9 cellular contexts compared by ENCODE assay signal in genomic region chr19:13906525-13906904, GRCh38. TPM values are rescaled to one million over a fixed set of nuclear protein-coding genes. Genes with fewer than 3 reads are reported as not detected.
DNase-seq lines count a peak whose midpoint lies in the region; ATAC-seq and TF ChIP-seq lines count a peak whose summit lies in the region.
"Had no signal": no experiment of that assay in that cellular context is flagged by ENCODE, and none has a peak within 500 bp of the region (broad histone marks: within the 10 kb centered on the region; RNA-seq: fewer than 3 reads in every experiment).

No MANE protein-coding gene starts in this region.

- peak overlapping the region; percentile 83 for H3K9ac ChIP-seq in OCI-LY3 (ENCODE audit: low read length)
- peak overlapping the region in 1 of 2 donors; percentile 8 for H3K9ac ChIP-seq in liver (ENCODE audit: low read depth in 1 of 2, low read length in 2 of 2)

- no peaks in the 10 kb centered on the region for H4K20me1 ChIP-seq in OCI-LY3 (ENCODE audit: insufficient read depth, low read length)

- H3K4me3 ChIP-seq in BJ (ENCODE audit: low read depth, low read length) = peak overlapping the region; percentile 99
- peak overlapping the region; percentile 91 for H3K4me3 ChIP-seq in H7 (ENCODE audit: insufficient read depth, low read depth, low read length)
- peak overlapping the region; percentile 90 for H3K4me3 ChIP-seq in OCI-LY3 (ENCODE audit: low read length)
- H3K4me3 ChIP-seq in liver (ENCODE audit: low read depth in 1 of 3, low read length in 3 of 3) = peak overlapping the region; percentile 61 to 76 (median 63)
- peak overlapping the region; percentile 84 for H3K4me3 ChIP-seq in thymus (ENCODE audit: low read length)

- H3K79me2 ChIP-seq in OCI-LY3 (ENCODE audit: low read length) = 0 out of 2 replicates have a peak, but pooled peaks cover 5% of the 10 kb centered on the region

- no peaks in the 10 kb centered on the region for H3K9me3 ChIP-seq in OCI-LY3 (ENCODE audit: insufficient read depth, low read length)
- no peaks in the 10 kb centered on the region for H3K9me3 ChIP-seq in liver (ENCODE audit: control insufficient read depth in 4 of 4, low read length in 3 of 4)
- H3K9me3 ChIP-seq in thymus (ENCODE audit: control insufficient read depth) = no peaks in the 10 kb centered on the region

- H3K4me1 ChIP-seq in OCI-LY3 (ENCODE audit: low read length) = peaks cover 11% of the 10 kb centered on the region
- H3K4me1 ChIP-seq in liver (ENCODE audit: control insufficient read depth in 4 of 4, insufficient read depth in 4 of 4, low read length in 3 of 4) = peaks cover 6 to 36% (median 30%) of the 10 kb centered on the region in 4 donors
- peaks cover 6% of the 10 kb centered on the region for H3K4me1 ChIP-seq in thymus (ENCODE audit: control insufficient read depth, insufficient read depth, low read length)

- peak overlapping the region; percentile 36 for H3K27ac ChIP-seq in OCI-LY3 (ENCODE audit: low read length)
- peak overlapping the region; percentile 40 to 68 for H3K27ac ChIP-seq in liver (ENCODE audit: low read depth in 1 of 2, low read length in 2 of 2)
- H3K27ac ChIP-seq in thymus (ENCODE audit: low read depth) = no peak overlapping the region

- in situ Hi-C loops in T47D (cut with HindIII; ENCODE audit: low pct_unique_long_range_greater_than_20kb, low sequenced_read_pairs) = no loop called here

- no peak for ATAC-seq in omental fat pad (ENCODE audit: low FRiP score)

- H3K36me3 ChIP-seq in BJ (ENCODE audit: control insufficient read depth, insufficient read depth, low read length) = peaks cover 2% of the 10 kb centered on the region; the same call in 1 of the 2 replicates
- peaks cover 2% of the 10 kb centered on the region for H3K36me3 ChIP-seq in H7 (replicated peaks; ENCODE audit: control insufficient read depth, insufficient read depth, low read length)
- H3K36me3 ChIP-seq in OCI-LY3 (replicated peaks; ENCODE audit: low read depth, low read length) = peaks cover 9% of the 10 kb centered on the region
- H3K36me3 ChIP-seq in liver (ENCODE audit: control insufficient read depth in 4 of 4, insufficient read depth in 3 of 4, low read depth in 1 of 4, low read length in 3 of 4) = no peaks in the 10 kb centered on the region
- peaks cover 13% of the 10 kb centered on the region for H3K36me3 ChIP-seq in thymus (ENCODE audit: control insufficient read depth, insufficient read depth)

- POLR2A ChIA-PET in BJ (lab: Charles Lee) = no interaction called here

- H2AFZ ChIP-seq in OCI-LY3 (ENCODE audit: low read depth, low read length) = peak overlapping the region; percentile 79

- CTCF ChIA-PET in BJ (lab: Yijun Ruan, JAX) = interaction anchor here (1.1 kb wide), 1 partner anchor 166 kb away, joined by 4 read pairs; the partner anchor contains the start of gene MISP3

- DNase-seq in BJ (ENCODE audit: low read depth) (no peak), H7 (no peak), T47D (ENCODE audit: low read depth in 1 of 2, low spot score in 1 of 2) (peak; percentile 28 to 44), omental fat pad (ENCODE audit: low spot score) (no peak), SKM-1 treated with dmso at 0.1 percent for 144 hours (lab: John Stamatoyannopoulos, UW; ENCODE audit: unreplicated experiment) (no peak)

- TF ChIP-seq CTCF in BJ (IDR thresholded peaks at IDR 0.05; ENCODE audit: insufficient read depth, low read depth, low read length) (no peak), OCI-LY3 (IDR thresholded peaks at IDR 0.05; ENCODE audit: low read depth, low read length) (no peak), liver (IDR thresholded peaks at IDR 0.05; ENCODE audit: low read depth, low read length, missing input control) (no peak), omental fat pad (IDR thresholded peaks at IDR 0.05) (no peak)

- 1% methylated on average over 12 of the region's 12 CpGs for WGBS in liver
- WGBS in thymus = 5% methylated on average over 12 of the region's 12 CpGs

- H3K27me3 ChIP-seq in BJ (ENCODE audit: control insufficient read depth, insufficient read depth, low read length) (no peaks in the 10 kb centered on the region), H7 (ENCODE audit: control insufficient read depth, insufficient read depth, low read length) (peaks cover 9% of the 10 kb centered on the region), OCI-LY3 (ENCODE audit: low read depth, low read length) (no peaks in the 10 kb centered on the region), liver (ENCODE audit: control insufficient read depth in 4 of 4, insufficient read depth in 4 of 4, low read length in 3 of 4) (no peaks in the 10 kb centered on the region), thymus (ENCODE audit: control insufficient read depth, insufficient read depth) (no peaks in the 10 kb centered on the region)

- TF ChIP-seq RAD21 in liver (IDR thresholded peaks at IDR 0.05) = no peak

- peak overlapping the region; percentile 96 for H3K4me2 ChIP-seq in OCI-LY3 (ENCODE audit: low read length)

TF ChIP-seq in liver, 16 proteins besides CTCF, POLR2A, EP300 and RAD21:
- TF ChIP-seq REST (IDR thresholded peaks at IDR 0.05) = no peak
- peak in 1 of 2 donors; percentile 12 for TF ChIP-seq HNF4A (conservative IDR thresholded peaks at IDR 0.05)

RNA-seq across cellular contexts. Expression of gene CC2D1A, which starts 0.5 kb away (rescaled TPM):
- polyA plus RNA-seq in BJ (2011; rRNA removed) (8.0 and 13.1 TPM in 2 replicates), liver (10 to 100 TPM in 1 of 2 donors, 1 to 10 TPM in 1; 8.4 to 11.5 TPM), thymus (26.7 TPM)
- 12.6 and 14.4 TPM in 2 replicates for polyA minus RNA-seq in BJ (2011; rRNA and poly(A)+ RNA removed)
- total RNA-seq in H7 (2014; rRNA removed; shearing (Covaris generic)) = 22.8 and 25.0 TPM in 2 replicates
- total RNA-seq in liver (10 to 100 TPM in 1 of 2 donors, 1 to 10 TPM in 1; 7.4 to 12.0 TPM), omental fat pad (10 to 100 TPM; 12.3 to 24.9 (median 15.6) TPM)

RNA-seq across cellular contexts. Expression of gene BRME1, which starts 0.6 kb away (rescaled TPM):
- polyA plus RNA-seq in BJ (2011; rRNA removed) (0.38 and 0.94 TPM in 2 replicates), liver (under 1 TPM; 0.46 to 0.51 TPM), thymus (2.0 TPM)
- 1.5 TPM in 1 of 2 replicates, not detected in the other for polyA minus RNA-seq in BJ (2011; rRNA and poly(A)+ RNA removed)
- total RNA-seq in H7 (2014; rRNA removed; shearing (Covaris generic)) = 3.4 and 4.1 TPM in 2 replicates
- total RNA-seq in liver (1 to 10 TPM in 1 of 2 donors, under 1 TPM in 1; 0.42 to 5.3 TPM), omental fat pad (under 1 TPM in 2 of 4 donors, not detected in 2; 0.46 to 0.95 TPM)

RNA-seq across cellular contexts. Expression of gene NANOS3, which starts 29.6 kb away (rescaled TPM):
- 0.20 and 0.55 TPM in 2 replicates for polyA plus RNA-seq in BJ (2011; rRNA removed)
- polyA minus RNA-seq in BJ (2011; rRNA and poly(A)+ RNA removed) = 0.52 TPM in 1 of 2 replicates, not detected in the other
- total RNA-seq in H7 (2014; rRNA removed; shearing (Covaris generic)) = not detected in 2 replicates
- not detected for total RNA-seq in liver
- polyA plus RNA-seq in liver = not detected
- 2.6 TPM for polyA plus RNA-seq in thymus
- total RNA-seq in omental fat pad = not detected
- total RNA-seq: pulmonary artery endothelial cell had no signal

RNA-seq across cellular contexts. Expression of gene PODNL1, which starts 31.7 kb away (rescaled TPM):
- 12.5 and 18.6 TPM in 2 replicates for polyA plus RNA-seq in BJ (2011; rRNA removed)
- polyA minus RNA-seq in BJ (2011; rRNA and poly(A)+ RNA removed) = 5.2 and 5.5 TPM in 2 replicates
- 0.07 and 0.10 TPM in 2 replicates for total RNA-seq in H7 (2014; rRNA removed; shearing (Covaris generic))
- total RNA-seq in liver = not detected
- polyA plus RNA-seq in liver = under 1 TPM in 1 of 2 donors, not detected in 1; 0.30 TPM
- 0.94 TPM for polyA plus RNA-seq in thymus
- total RNA-seq in omental fat pad = not detected

RNA-seq across cellular contexts. Expression of gene DCAF15, which starts 45.8 kb away (rescaled TPM):
- polyA plus RNA-seq in BJ (2011; rRNA removed) (11.0 and 20.0 TPM in 2 replicates), liver (1 to 10 TPM; 2.6 to 7.3 TPM), thymus (95.4 TPM)
- polyA minus RNA-seq in BJ (2011; rRNA and poly(A)+ RNA removed) = 13.5 and 15.2 TPM in 2 replicates
- 73.3 and 92.9 TPM in 2 replicates for total RNA-seq in H7 (2014; rRNA removed; shearing (Covaris generic))
- total RNA-seq in liver (10 to 100 TPM in 1 of 2 donors, 1 to 10 TPM in 1; 3.8 to 10.4 TPM), omental fat pad (10 to 100 TPM in 3 of 4 donors, 1 to 10 TPM in 1; 8.9 to 22.9 (median 11.9) TPM)

Comparison
In these comparisons a context has a peak if more than half of its experiments do, and no peak if none do; other contexts are left out.
1. DNase-seq: peak in T47D (2 of 2); none in BJ (single experiment), H7 (single experiment), omental fat pad (single experiment) and SKM-1 treated with dmso at 0.1 percent for 144 hours (single experiment).
2. Peak in every context shown above with its lines, with median percentiles within 50 percentile points of each other: H3K4me3 ChIP-seq.